Comparison of ENCODE assay signal across 18 cellular contexts in the genomic region with DNA sequence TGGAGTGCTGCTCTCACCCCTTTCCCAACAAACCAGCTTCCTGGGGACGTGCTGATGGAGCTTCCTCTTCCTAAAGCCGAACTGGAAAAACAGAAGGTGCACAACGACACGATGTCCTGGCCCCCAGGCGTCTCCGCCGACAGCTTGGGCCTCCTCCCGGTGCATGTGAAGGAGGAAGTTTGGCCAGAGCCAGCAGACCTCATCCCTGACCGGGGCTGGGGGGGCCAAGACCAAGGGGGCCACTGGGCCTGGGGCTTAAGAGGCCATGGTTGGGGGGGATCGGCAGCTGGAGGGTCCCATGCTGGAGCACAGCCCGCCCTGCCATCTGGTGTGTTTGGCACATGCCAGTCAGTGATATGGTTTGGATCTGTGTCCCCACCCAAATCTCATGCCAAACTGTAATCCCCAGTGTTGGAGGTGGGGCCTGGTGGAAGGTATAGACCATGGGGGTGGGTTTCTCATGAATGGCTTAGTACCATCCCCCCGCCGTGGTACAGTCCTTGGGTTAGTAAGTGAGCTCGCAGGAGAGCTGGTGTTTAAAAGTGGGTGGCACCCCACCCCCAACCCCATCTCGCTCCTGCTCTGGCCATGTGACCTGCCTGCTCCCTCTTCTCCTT. TPM values are rescaled to one million over a fixed set of nuclear protein-coding genes. Genes with fewer than 3 reads are reported as not detected.
DNase-seq lines count a peak whose midpoint lies in the region; ATAC-seq, FAIRE-seq and TF ChIP-seq lines count a peak whose summit lies in the region.
"Had no signal": no experiment of that assay in that cellular context is flagged by ENCODE, and none has a peak within 500 bp of the region (broad histone marks: within the 10 kb centered on the region; RNA-seq: fewer than 3 reads in every experiment).

No MANE protein-coding gene starts in this region.

- peaks cover 14% of the 10 kb centered on the region for H3K36me3 Mint-ChIP-seq in endothelial cell (ENCODE audit: low read depth, unreplicated experiment)
- H3K36me3 Mint-ChIP-seq: CD4-positive, alpha-beta memory T cell had no signal

- intact Hi-C loops in left ventricle myocardium superior (cut with micrococcal nuclease), result no loop called here
- intact Hi-C loops in left cardiac atrium (cut with DNase I), result no loop called here
- intact Hi-C loops in spleen (cut with DNase I; ENCODE audit: low total_unique reads), result no loop called here

- DNase-seq in left ventricle myocardium superior (peak; percentile 22), left cardiac atrium (no peak), endothelial cell (ENCODE audit: low spot score) (peak; percentile 18), spleen (peak; percentile 69), frontal cortex (ENCODE audit: low spot score in 2 of 2) (no peak), DMS153 treated with DMSO at 0.1 percent for 48 hours (lab: John Stamatoyannopoulos, UW; ENCODE audit: unreplicated experiment) (no peak)
- DNase-seq: BE2C; CD4-positive, alpha-beta memory T cell; DMS79 treated with DMSO at 0.1 percent for 48 hours; EL; GM23248 had no signal

- H3K9me3 ChIP-seq in HEK293 (ENCODE audit: control insufficient read depth, insufficient read depth, low read depth, low read length) (no peaks in the 10 kb centered on the region), spleen (peaks cover 0 to 17% (median 11%) of the 10 kb centered on the region in 8 donors)
- H3K9me3 ChIP-seq: BE2C had no signal

- H3K4me1 Mint-ChIP-seq in endothelial cell (ENCODE audit: unreplicated experiment), result peaks cover 3% of the 10 kb centered on the region

- POLR2A ChIA-PET in HEK293 (lab: Yijun Ruan, JAX), result interaction anchor here (0.8 to 2.2 kb wide), 2 partner anchors 11 to 18 kb away, joined by 5 to 11 read pairs; a partner anchor contains a TSS

- H3K27ac Mint-ChIP-seq in endothelial cell (ENCODE audit: unreplicated experiment), result no peak overlapping the region
- H3K27ac Mint-ChIP-seq: CD4-positive, alpha-beta memory T cell had no signal

- FAIRE-seq in frontal cortex (lab: Jason Lieb, UNC), result no peak
- FAIRE-seq: A204.1, G401.6, H54 had no signal

- H3K9me3 Mint-ChIP-seq in endothelial cell (ENCODE audit: unreplicated experiment), result peaks cover 5% of the 10 kb centered on the region

- no peak for TF ChIP-seq POLR2A in spleen (IDR thresholded peaks at IDR 0.05)

- H3K4me3 ChIP-seq in HEK293 (ENCODE audit: low read depth, low read length), result no peak overlapping the region
- no peak overlapping the region for H3K4me3 ChIP-seq in spleen
- H3K4me3 ChIP-seq: GM23248 had no signal

- H3K4me1 ChIP-seq in HEK293 (ENCODE audit: control insufficient read depth, insufficient read depth, low read length) (0 out of 2 replicates have a peak, but pooled peaks cover 3% of the 10 kb centered on the region), spleen (peaks cover 0 to 28% (median 13%) of the 10 kb centered on the region in 6 donors)
- H3K4me1 ChIP-seq: BE2C had no signal

- H3K27me3 Mint-ChIP-seq in endothelial cell (ENCODE audit: unreplicated experiment), result peaks cover 25% of the 10 kb centered on the region

- H3K27me3 ChIP-seq in spleen (replicated peaks in 1 of 7), result peaks cover 6 to 84% (median 24%) of the 10 kb centered on the region in 7 donors

- H3K4me3 Mint-ChIP-seq in endothelial cell (ENCODE audit: unreplicated experiment), result no peak overlapping the region
- H3K4me3 Mint-ChIP-seq: CD4-positive, alpha-beta memory T cell had no signal

- H3K27ac ChIP-seq in HEK293 (ENCODE audit: extremely low read depth, low read depth, low read length) (no peak overlapping the region), spleen (no peak overlapping the region)
- H3K27ac ChIP-seq: C4-2B, GM23248 had no signal

- CTCF ChIA-PET in HEK293 (lab: Yijun Ruan, JAX), result interaction anchor here (0.8 to 4.3 kb wide), 3 partner anchors 10 to 66 kb away, joined by 3 to 39 read pairs (median 3); no protein-coding TSS in a partner anchor

- TF ChIP-seq CTCF in HEK293 (tag by site-specific recombination; IDR thresholded peaks at IDR 0.05) (no peak), endothelial cell (IDR thresholded peaks at IDR 0.05; ENCODE audit: unreplicated experiment) (no peak), spleen (IDR thresholded peaks at IDR 0.05 in 8 of 11, conservative IDR thresholded peaks at IDR 0.05 in 3 of 11) (no peak)

- peaks cover 0 to 21% of the 10 kb centered on the region in 2 experiments; a peak in 1 of 3 replicates for H3K36me3 ChIP-seq in HEK293 (ENCODE audit: control insufficient read depth in 2 of 2, insufficient read depth in 1 of 2, low read length in 2 of 2)
- peaks cover 0 to 5% (median 0%) of the 10 kb centered on the region in 6 donors for H3K36me3 ChIP-seq in spleen
- H3K36me3 ChIP-seq: BE2C had no signal

- 57 to 74% (median 68%) methylated on average over 14 to 15 of the region's 15 CpGs for WGBS in spleen, 5 donors

- no peak for ATAC-seq in left ventricle myocardium superior
- no peak for ATAC-seq in left cardiac atrium
- ATAC-seq in HG02571 (IDR thresholded peaks at IDR 0.05; ENCODE audit: unreplicated experiment), result no peak

TF ChIP-seq in HEK293, 187 proteins besides CTCF, POLR2A, EP300 and RAD21:
- TF ChIP-seq MEIS1 (CRISPR knock-in tag; IDR thresholded peaks at IDR 0.05; ENCODE audit: borderline replicate concordance) (no peak), EGR2 (tag by site-specific recombination; IDR thresholded peaks at IDR 0.05; ENCODE audit: low read depth) (0 out of 2 replicates have a peak, but pooled peaks have one; percentile 5)
- TF ChIP-seq, protein P1, sequence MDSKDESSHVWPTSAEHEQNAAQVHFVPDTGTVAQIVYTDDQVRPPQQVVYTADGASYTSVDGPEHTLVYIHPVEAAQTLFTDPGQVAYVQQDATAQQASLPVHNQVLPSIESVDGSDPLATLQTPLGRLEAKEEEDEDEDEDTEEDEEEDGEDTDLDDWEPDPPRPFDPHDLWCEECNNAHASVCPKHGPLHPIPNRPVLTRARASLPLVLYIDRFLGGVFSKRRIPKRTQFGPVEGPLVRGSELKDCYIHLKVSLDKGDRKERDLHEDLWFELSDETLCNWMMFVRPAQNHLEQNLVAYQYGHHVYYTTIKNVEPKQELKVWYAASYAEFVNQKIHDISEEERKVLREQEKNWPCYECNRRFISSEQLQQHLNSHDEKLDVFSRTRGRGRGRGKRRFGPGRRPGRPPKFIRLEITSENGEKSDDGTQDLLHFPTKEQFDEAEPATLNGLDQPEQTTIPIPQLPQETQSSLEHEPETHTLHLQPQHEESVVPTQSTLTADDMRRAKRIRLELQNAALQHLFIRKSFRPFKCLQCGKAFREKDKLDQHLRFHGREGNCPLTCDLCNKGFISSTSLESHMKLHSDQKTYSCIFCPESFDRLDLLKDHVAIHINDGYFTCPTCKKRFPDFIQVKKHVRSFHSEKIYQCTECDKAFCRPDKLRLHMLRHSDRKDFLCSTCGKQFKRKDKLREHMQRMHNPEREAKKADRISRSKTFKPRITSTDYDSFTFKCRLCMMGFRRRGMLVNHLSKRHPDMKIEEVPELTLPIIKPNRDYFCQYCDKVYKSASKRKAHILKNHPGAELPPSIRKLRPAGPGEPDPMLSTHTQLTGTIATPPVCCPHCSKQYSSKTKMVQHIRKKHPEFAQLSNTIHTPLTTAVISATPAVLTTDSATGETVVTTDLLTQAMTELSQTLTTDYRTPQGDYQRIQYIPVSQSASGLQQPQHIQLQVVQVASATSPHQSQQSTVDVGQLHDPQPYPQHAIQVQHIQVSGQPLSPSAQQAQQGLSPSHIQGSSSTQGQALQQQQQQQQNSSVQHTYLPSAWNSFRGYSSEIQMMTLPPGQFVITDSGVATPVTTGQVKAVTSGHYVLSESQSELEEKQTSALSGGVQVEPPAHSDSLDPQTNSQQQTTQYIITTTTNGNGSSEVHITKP (tag by site-specific recombination; IDR thresholded peaks at IDR 0.05), result peak; percentile 58

RNA-seq across cellular contexts. Expression of a gene that starts 6.4 kb away (rescaled TPM):
- total RNA-seq in left ventricle myocardium superior (39.4 TPM), left cardiac atrium (10 to 100 TPM; 42.1 to 68.3 TPM), endothelial cell (ENCODE audit: unreplicated experiment) (144 TPM), spleen (10 to 100 TPM in 5 of 7 donors, 1 to 10 TPM in 2; 3.8 to 39.0 (median 15.4) TPM), frontal cortex (20.0 TPM)
- 10 to 100 TPM; 20.8 to 64.3 (median 27.8) TPM for polyA plus RNA-seq in spleen
- total RNA-seq: CD4-positive, alpha-beta memory T cell had no signal

RNA-seq across cellular contexts. Expression of a gene that starts 11.6 kb away (rescaled TPM):
- total RNA-seq in left ventricle myocardium superior (187 TPM), left cardiac atrium (10 to 100 TPM; 78.9 to 85.5 TPM), endothelial cell (ENCODE audit: unreplicated experiment) (not detected), spleen (under 1 TPM in 3 of 7 donors, not detected in 4; 0.39 to 0.85 (median 0.60) TPM), frontal cortex (not detected)
- under 1 TPM; 0.20 to 0.80 (median 0.21) TPM for polyA plus RNA-seq in spleen
- total RNA-seq: CD4-positive, alpha-beta memory T cell; GM23248 had no signal
- polyA plus RNA-seq: AG04450 had no signal

RNA-seq across cellular contexts. Expression of a gene that starts 19.8 kb away (rescaled TPM):
- total RNA-seq in left ventricle myocardium superior, result 16.4 TPM
- 10 to 100 TPM; 13.4 to 42.3 TPM for total RNA-seq in left cardiac atrium
- total RNA-seq in endothelial cell (ENCODE audit: unreplicated experiment), result 33.3 TPM
- 10 to 100 TPM; 23.3 to 93.8 (median 51.0) TPM for total RNA-seq in spleen
- polyA plus RNA-seq in spleen, result 100 to 1,000 TPM; 131 to 230 (median 163) TPM
- 11.0 TPM for total RNA-seq in frontal cortex

RNA-seq across cellular contexts. Expression of a gene that starts 26.4 kb away (rescaled TPM):
- total RNA-seq in left ventricle myocardium superior (18.5 TPM), left cardiac atrium (10 to 100 TPM; 14.8 to 25.7 TPM), endothelial cell (ENCODE audit: unreplicated experiment) (374 TPM), spleen (10 to 100 TPM; 10.6 to 27.2 (median 16.9) TPM), frontal cortex (51.8 TPM)
- polyA plus RNA-seq in spleen, result 10 to 100 TPM in 1 of 3 donors, 1 to 10 TPM in 2; 4.6 to 16.3 (median 5.6) TPM
- polyA plus RNA-seq: CD4-positive, alpha-beta memory T cell had no signal

RNA-seq across cellular contexts. Expression of a gene that starts 27.2 kb away (rescaled TPM):
- total RNA-seq in left ventricle myocardium superior, result not detected
- total RNA-seq in left cardiac atrium, result under 1 TPM; 0.38 to 0.50 TPM
- not detected for total RNA-seq in endothelial cell (ENCODE audit: unreplicated experiment)
- 1 to 10 TPM in 5 of 7 donors, under 1 TPM in 2; 0.65 to 2.2 (median 1.1) TPM for total RNA-seq in spleen
- polyA plus RNA-seq in spleen, result under 1 TPM; 0.17 to 0.80 (median 0.63) TPM
- not detected for total RNA-seq in frontal cortex

Comparison
In these comparisons a context has a peak if more than half of its experiments do, and no peak if none do; other contexts are left out.
1. DNase-seq: peak in left ventricle myocardium superior (single experiment), endothelial cell (single experiment) and spleen (single experiment); none in left cardiac atrium (single experiment), frontal cortex (0 of 2) and DMS153 treated with DMSO at 0.1 percent for 48 hours (single experiment).
2. RNA of a gene that starts 11.6 kb away (total RNA-seq): 187 TPM in left ventricle myocardium superior (single experiment) and 78.9 to 85.5 TPM in left cardiac atrium; 0.39 to 0.85 TPM in spleen, not detected in endothelial cell (single experiment) and not detected in frontal cortex (single experiment); every median in the first group is over 10 times any median in the second.